1 cellular context compared by ENCODE assay signal in the genomic region with DNA sequence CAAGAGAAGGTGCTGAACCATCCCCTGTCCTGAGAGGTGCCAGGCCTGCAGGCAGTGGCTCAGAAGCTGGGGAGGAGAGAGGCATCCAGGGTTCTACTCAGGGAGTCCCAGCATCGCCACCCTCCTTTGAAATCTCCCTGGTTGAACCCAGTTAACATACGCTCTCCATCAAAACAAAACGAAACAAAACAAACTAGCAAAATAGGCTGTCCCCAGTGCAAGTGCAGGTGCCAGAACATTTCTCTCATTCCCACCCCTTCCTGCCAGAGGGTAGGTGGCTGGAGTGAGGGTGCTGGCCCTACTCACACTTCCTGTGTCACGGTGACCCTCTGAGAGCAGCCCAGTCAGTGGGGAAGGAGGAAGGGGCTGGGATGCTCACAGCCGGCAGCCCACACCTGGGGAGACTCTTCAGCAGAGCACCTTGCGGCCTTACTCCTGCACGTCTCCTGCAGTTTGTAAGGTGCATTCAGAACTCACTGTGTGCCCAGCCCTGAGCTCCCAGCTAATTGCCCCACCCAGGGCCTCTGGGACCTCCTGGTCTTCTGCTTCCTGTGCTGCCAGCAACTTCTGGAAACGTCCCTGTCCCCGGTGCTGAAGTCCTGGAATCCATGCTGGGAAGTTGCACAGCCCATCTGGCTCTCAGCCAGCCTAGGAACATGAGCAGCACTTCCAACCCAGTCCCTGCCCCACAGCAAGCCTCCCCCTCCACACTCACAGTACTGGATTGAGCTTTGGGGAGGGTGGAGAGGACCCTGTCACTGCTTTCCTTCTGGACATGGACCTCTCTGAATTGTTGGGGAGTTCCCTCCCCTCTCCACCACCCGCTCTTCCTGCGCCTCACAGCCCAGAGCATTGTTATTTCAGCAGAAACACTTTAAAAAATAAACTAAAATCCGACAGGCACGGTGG.
TF ChIP-seq lines count a peak whose summit lies in the region.

No MANE protein-coding gene starts in this region.

TF ChIP-seq in K562, 482 proteins besides CTCF, POLR2A, EP300 and RAD21:
- TF ChIP-seq NFIC (IDR thresholded peaks at IDR 0.05) (peak; percentile 86), EHMT2 (IDR thresholded peaks at IDR 0.05) (peak; percentile 85), MIER1 (IDR thresholded peaks at IDR 0.05; ENCODE audit: low read depth) (peak; percentile 75; the same call in 1 of the 2 replicates)
- TF ChIP-seq, protein P1, sequence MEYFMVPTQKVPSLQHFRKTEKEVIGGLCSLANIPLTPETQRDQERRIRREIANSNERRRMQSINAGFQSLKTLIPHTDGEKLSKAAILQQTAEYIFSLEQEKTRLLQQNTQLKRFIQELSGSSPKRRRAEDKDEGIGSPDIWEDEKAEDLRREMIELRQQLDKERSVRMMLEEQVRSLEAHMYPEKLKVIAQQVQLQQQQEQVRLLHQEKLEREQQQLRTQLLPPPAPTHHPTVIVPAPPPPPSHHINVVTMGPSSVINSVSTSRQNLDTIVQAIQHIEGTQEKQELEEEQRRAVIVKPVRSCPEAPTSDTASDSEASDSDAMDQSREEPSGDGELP (CRISPR knock-in tag; IDR thresholded peaks at IDR 0.05; ENCODE audit: borderline replicate concordance), result 0 out of 2 replicates have a peak, but pooled peaks have one; percentile 27
- TF ChIP-seq, protein P2, sequence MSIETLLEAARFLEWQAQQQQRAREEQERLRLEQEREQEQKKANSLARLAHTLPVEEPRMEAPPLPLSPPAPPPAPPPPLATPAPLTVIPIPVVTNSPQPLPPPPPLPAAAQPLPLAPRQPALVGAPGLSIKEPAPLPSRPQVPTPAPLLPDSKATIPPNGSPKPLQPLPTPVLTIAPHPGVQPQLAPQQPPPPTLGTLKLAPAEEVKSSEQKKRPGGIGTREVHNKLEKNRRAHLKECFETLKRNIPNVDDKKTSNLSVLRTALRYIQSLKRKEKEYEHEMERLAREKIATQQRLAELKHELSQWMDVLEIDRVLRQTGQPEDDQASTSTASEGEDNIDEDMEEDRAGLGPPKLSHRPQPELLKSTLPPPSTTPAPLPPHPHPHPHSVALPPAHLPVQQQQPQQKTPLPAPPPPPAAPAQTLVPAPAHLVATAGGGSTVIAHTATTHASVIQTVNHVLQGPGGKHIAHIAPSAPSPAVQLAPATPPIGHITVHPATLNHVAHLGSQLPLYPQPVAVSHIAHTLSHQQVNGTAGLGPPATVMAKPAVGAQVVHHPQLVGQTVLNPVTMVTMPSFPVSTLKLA (conservative IDR thresholded peaks at IDR 0.05), result peak in 1 of 2 experiments; percentile 35; a peak in 1 of 4 replicates
- TF ChIP-seq, protein P3, sequence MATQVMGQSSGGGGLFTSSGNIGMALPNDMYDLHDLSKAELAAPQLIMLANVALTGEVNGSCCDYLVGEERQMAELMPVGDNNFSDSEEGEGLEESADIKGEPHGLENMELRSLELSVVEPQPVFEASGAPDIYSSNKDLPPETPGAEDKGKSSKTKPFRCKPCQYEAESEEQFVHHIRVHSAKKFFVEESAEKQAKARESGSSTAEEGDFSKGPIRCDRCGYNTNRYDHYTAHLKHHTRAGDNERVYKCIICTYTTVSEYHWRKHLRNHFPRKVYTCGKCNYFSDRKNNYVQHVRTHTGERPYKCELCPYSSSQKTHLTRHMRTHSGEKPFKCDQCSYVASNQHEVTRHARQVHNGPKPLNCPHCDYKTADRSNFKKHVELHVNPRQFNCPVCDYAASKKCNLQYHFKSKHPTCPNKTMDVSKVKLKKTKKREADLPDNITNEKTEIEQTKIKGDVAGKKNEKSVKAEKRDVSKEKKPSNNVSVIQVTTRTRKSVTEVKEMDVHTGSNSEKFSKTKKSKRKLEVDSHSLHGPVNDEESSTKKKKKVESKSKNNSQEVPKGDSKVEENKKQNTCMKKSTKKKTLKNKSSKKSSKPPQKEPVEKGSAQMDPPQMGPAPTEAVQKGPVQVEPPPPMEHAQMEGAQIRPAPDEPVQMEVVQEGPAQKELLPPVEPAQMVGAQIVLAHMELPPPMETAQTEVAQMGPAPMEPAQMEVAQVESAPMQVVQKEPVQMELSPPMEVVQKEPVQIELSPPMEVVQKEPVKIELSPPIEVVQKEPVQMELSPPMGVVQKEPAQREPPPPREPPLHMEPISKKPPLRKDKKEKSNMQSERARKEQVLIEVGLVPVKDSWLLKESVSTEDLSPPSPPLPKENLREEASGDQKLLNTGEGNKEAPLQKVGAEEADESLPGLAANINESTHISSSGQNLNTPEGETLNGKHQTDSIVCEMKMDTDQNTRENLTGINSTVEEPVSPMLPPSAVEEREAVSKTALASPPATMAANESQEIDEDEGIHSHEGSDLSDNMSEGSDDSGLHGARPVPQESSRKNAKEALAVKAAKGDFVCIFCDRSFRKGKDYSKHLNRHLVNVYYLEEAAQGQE (CRISPR knock-in tag; IDR thresholded peaks at IDR 0.05; ENCODE audit: low read depth), result peak; percentile 89
